ENCODE assay signal across 23 cellular contexts in the genomic region with DNA sequence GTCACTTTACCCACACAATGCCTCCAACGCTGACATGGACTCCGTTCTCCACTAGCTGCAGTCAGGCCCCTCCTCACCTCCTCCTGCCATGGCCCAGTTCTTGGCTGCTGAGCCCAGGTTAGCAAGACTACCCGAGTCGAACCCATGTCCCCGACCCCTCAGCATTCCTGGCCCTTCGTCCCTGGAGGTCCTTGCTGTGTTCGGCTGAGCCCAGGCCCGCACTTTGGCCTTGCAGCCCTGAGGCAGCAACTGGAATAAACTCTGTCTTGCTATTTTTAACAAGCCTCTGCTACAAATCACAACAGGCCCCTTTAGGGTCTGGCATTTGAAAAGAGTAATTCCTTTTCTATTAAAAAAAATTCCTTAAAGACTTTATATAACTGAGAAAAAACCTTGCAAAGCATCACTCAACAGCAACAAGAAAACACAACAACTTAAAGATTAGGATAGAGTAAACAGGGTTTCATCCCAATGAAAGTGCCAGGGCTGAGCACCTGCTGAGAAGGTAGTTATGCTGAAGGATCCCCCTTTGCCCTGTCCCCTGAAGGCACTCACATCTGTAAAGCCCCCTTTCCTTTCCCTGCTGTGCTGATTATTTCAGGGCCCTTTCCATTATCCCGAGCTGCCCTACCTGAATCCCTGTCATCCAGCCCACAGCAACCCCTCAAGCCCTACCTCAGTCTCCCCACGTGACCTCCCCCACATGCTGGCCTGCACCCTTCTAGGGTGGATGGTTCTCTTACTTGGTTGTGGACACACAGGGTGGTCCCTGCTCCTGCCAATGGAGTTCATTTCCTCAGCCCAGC.
"Had no signal": no experiment of that assay in that cellular context is flagged by ENCODE, and none has a peak within 500 bp of the region (broad histone marks: within the 10 kb centered on the region; RNA-seq: fewer than 3 reads in every experiment).

No MANE protein-coding gene starts in this region.

- H3K27ac ChIP-seq: coronary artery, hepatocyte, spleen, thoracic aorta had no signal

- H3K79me2 ChIP-seq: hepatocyte had no signal

- H3K4me3 ChIP-seq: coronary artery, hepatocyte, spleen, thoracic aorta had no signal

- H3K27me3 ChIP-seq: hepatocyte had no signal

- H3K36me3 ChIP-seq: spleen, thoracic aorta had no signal

- H3K4me1 ChIP-seq: spleen had no signal

- H3K4me3 Mint-ChIP-seq: endodermal cell; naive thymus-derived CD4-positive, alpha-beta T cell; nephron progenitor cell; stimulated activated naive B cell treated with anti-CD40 and anti-IgM and Interleukin-4, amounts not matched to agents 10 μg/mL and 1 μg/mL and 100 μg/mL, for 72 hours; stimulated activated naive CD8-positive, alpha-beta T cell treated with anti-CD3 and anti-CD28 coated beads, Interleukin-15, amount 100 ng/mL, for 72 hours had no signal

- H3K9me3 Mint-ChIP-seq: endodermal cell; nephron progenitor cell; stimulated activated naive CD8-positive, alpha-beta T cell treated with anti-CD3 and anti-CD28 coated beads, Interleukin-15, amount 100 ng/mL, for 72 hours had no signal

- ATAC-seq: naive thymus-derived CD4-positive, alpha-beta T cell; sciatic nerve; stimulated activated naive B cell treated with anti-CD40 and anti-IgM and Interleukin-4, amounts not matched to agents 10 μg/mL and 1 μg/mL and 100 μg/mL, for 72 hours; stimulated activated naive CD8-positive, alpha-beta T cell treated with anti-CD3 and anti-CD28 coated beads, Interleukin-15, amount 100 ng/mL, for 72 hours had no signal

- H3K4me2 ChIP-seq: hepatocyte had no signal

- H3K27ac Mint-ChIP-seq: endodermal cell; naive thymus-derived CD4-positive, alpha-beta T cell; stimulated activated naive B cell treated with anti-CD40 and anti-IgM and Interleukin-4, amounts not matched to agents 10 μg/mL and 1 μg/mL and 100 μg/mL, for 72 hours; stimulated activated naive CD8-positive, alpha-beta T cell treated with anti-CD3 and anti-CD28 coated beads, Interleukin-15, amount 100 ng/mL, for 72 hours had no signal

- H3K36me3 Mint-ChIP-seq: naive thymus-derived CD4-positive, alpha-beta T cell; stimulated activated naive B cell treated with anti-CD40 and anti-IgM and Interleukin-4, amounts not matched to agents 10 μg/mL and 1 μg/mL and 100 μg/mL, for 72 hours had no signal

- H3K9me3 ChIP-seq: spleen, thoracic aorta had no signal

- FAIRE-seq: endothelial cell of umbilical vein, islet of Langerhans, urothelium cell line had no signal

- H2AFZ ChIP-seq: hepatocyte had no signal

- DNase-seq: effector CD4-positive, alpha-beta T cell; endodermal cell; erythroblast; foreskin melanocyte; kidney glomerular epithelial cell; mesendoderm; naive thymus-derived CD4-positive, alpha-beta T cell; nephron progenitor cell; posterior cingulate gyrus; spleen; stimulated activated CD4-positive, alpha-beta T cell treated with anti-CD3 and anti-CD28 coated beads, Interleukin-15, amount 100 ng/mL, for 24 hours; stimulated activated CD4-positive, alpha-beta T cell treated with anti-CD3 and anti-CD28 coated beads, Interleukin-1b, Interleukin-23, amount 100 ng/mL, for 48 hours; stimulated activated CD4-positive, alpha-beta T cell treated with anti-CD3 and anti-CD28 coated beads, Interleukin-4, amount 100 ng/mL, for 24 hours; stimulated activated naive B cell treated with anti-CD40 and anti-IgM and Interleukin-4, amounts not matched to agents 10 μg/mL and 1 μg/mL and 100 μg/mL, for 72 hours; stimulated activated naive CD8-positive, alpha-beta T cell treated with anti-CD3 and anti-CD28 coated beads, Interleukin-15, amount 100 ng/mL, for 72 hours; trophoblast cell had no signal
